ENCODE assay signal across 9 cellular contexts in genomic region chr5:179793470-179794139, GRCh38. TPM values are rescaled to one million over a fixed set of nuclear protein-coding genes. Genes with fewer than 3 reads are reported as not detected.
DNase-seq lines count a peak whose midpoint lies in the region; ATAC-seq and TF ChIP-seq lines count a peak whose summit lies in the region.
"Had no signal": no experiment of that assay in that cellular context is flagged by ENCODE, and none has a peak within 500 bp of the region (broad histone marks: within the 10 kb centered on the region; RNA-seq: fewer than 3 reads in every experiment).

Gene LTC4S, plus strand, starts transcription at chr5:179793986. Its CDS starts 95 bp downstream, at chr5:179794081.

- TF ChIP-seq POLR2A in right lobe of liver (IDR thresholded peaks at IDR 0.05): no peak

- H4K20me1 ChIP-seq in GM23248 (ENCODE audit: insufficient read depth): no peaks in the 10 kb centered on the region

- H3K27me3 ChIP-seq in GM23248 (replicated peaks; ENCODE audit: insufficient read depth): no peaks in the 10 kb centered on the region
- H3K27me3 ChIP-seq in right lobe of liver: no peaks in the 10 kb centered on the region
- H3K27me3 ChIP-seq in thoracic aorta (replicated peaks; ENCODE audit: insufficient read depth): no peaks in the 10 kb centered on the region

- H3K4me2 ChIP-seq in GM23248 (ENCODE audit: unreplicated experiment): peak within 1 kb of the TSS; percentile 32

- 14 to 20% methylated on average over 16 to 19 of the region's 19 CpGs for WGBS in GM23248 (ENCODE audit: low coverage in 1 of 2, low lambda C conversion rate in 2 of 2, missing lambda C conversion rate in 2 of 2), 2 experiments
- WGBS in right lobe of liver (ENCODE audit: insufficient coverage, low coverage, low lambda C conversion rate, missing lambda C conversion rate): 49% methylated on average over 4 of the region's 19 CpGs

- H3K79me2 ChIP-seq in GM23248 (ENCODE audit: insufficient read depth): no peaks in the 10 kb centered on the region

- H3K36me3 Mint-ChIP-seq in T-helper 2 cell treated with Interferon-gamma antibody and Interleukin-4, amounts not matched to agents 5 μg/mL and 100 μg/mL, for 36 hours (ENCODE audit: low read depth): peaks cover 12% of the 10 kb centered on the region
- H3K36me3 Mint-ChIP-seq in chondrocyte (ENCODE audit: low read depth): peaks cover 5% of the 10 kb centered on the region

- no peak within 1 kb of the TSS for H3K27ac Mint-ChIP-seq in T-helper 2 cell treated with Interferon-gamma antibody and Interleukin-4, amounts not matched to agents 5 μg/mL and 100 μg/mL, for 36 hours
- H3K27ac Mint-ChIP-seq in chondrocyte (ENCODE audit: unreplicated experiment): peak within 1 kb of the TSS; percentile 51

- H3K27ac ChIP-seq in GM23248 (no peak within 1 kb of the TSS), right lobe of liver (peak within 1 kb of the TSS in 2 of 3 donors; percentile 47 to 55), thoracic aorta (peak within 1 kb of the TSS; percentile 49 to 70)

- H3K4me1 ChIP-seq in GM23248 (ENCODE audit: insufficient read depth) (no peaks in the 10 kb centered on the region), right lobe of liver (peaks cover 0 to 18% (median 8%) of the 10 kb centered on the region in 4 donors), thoracic aorta (ENCODE audit: control insufficient read depth in 1 of 2, low read depth in 2 of 2) (peaks cover 27 to 40% of the 10 kb centered on the region in 2 donors)

- no peak for TF ChIP-seq CTCF in chondrocyte (IDR thresholded peaks at IDR 0.05)
- no peak for TF ChIP-seq CTCF in right lobe of liver (IDR thresholded peaks at IDR 0.05)
- no peak for TF ChIP-seq CTCF in thoracic aorta (IDR thresholded peaks at IDR 0.05)

- H3F3A ChIP-seq in GM23248 (ENCODE audit: insufficient read depth): peaks cover 5% of the 10 kb centered on the region

- H2AFZ ChIP-seq in GM23248: no peak within 1 kb of the TSS; the same call in 1 of the 2 replicates

- no peaks in the 10 kb centered on the region for H3K27me3 Mint-ChIP-seq in T-helper 2 cell treated with Interferon-gamma antibody and Interleukin-4, amounts not matched to agents 5 μg/mL and 100 μg/mL, for 36 hours (ENCODE audit: low read depth)
- H3K27me3 Mint-ChIP-seq in chondrocyte (ENCODE audit: low read depth): no peaks in the 10 kb centered on the region

- H3K4me3 ChIP-seq in GM23248 (no peak within 1 kb of the TSS), right lobe of liver (no peak within 1 kb of the TSS), thoracic aorta (peak within 1 kb of the TSS; percentile 88)

- H3K4me1 Mint-ChIP-seq in T-helper 2 cell treated with Interferon-gamma antibody and Interleukin-4, amounts not matched to agents 5 μg/mL and 100 μg/mL, for 36 hours (ENCODE audit: low read depth): peaks cover 10% of the 10 kb centered on the region
- H3K4me1 Mint-ChIP-seq in chondrocyte (ENCODE audit: low read depth): peaks cover 18% of the 10 kb centered on the region

- DNase-seq in GM23248 (peak; percentile 64), chondrocyte (ENCODE audit: low spot score) (no peak), right lobe of liver (peak; percentile 62 to 77 (median 74)), thoracic aorta (ENCODE audit: low spot score) (no peak), NCI-H2227 (lab: John Stamatoyannopoulos, UW; ENCODE audit: unreplicated experiment) (no peak), NCI-H748 (lab: John Stamatoyannopoulos, UW; ENCODE audit: unreplicated experiment) (no peak)
- DNase-seq in T-helper 2 cell treated with Interferon-gamma antibody and Interleukin-4, amounts not matched to agents 5 μg/mL and 100 μg/mL, for 36 hours (ENCODE audit: low spot score): no peak

- intact Hi-C loops in right lobe of liver (cut with DNase I): no loop called here

- H3K36me3 ChIP-seq in GM23248 (ENCODE audit: low read depth) (peaks cover 4% of the 10 kb centered on the region; the same call in 1 of the 2 replicates), right lobe of liver (peaks cover 0 to 16% (median 11%) of the 10 kb centered on the region in 4 donors), thoracic aorta (peaks cover 11% of the 10 kb centered on the region)

- no peaks in the 10 kb centered on the region for H3K9me3 Mint-ChIP-seq in T-helper 2 cell treated with Interferon-gamma antibody and Interleukin-4, amounts not matched to agents 5 μg/mL and 100 μg/mL, for 36 hours
- no peaks in the 10 kb centered on the region for H3K9me3 Mint-ChIP-seq in chondrocyte (ENCODE audit: low read depth)

- H3K9ac ChIP-seq in GM23248: no peak within 1 kb of the TSS

- H3K4me3 Mint-ChIP-seq in T-helper 2 cell treated with Interferon-gamma antibody and Interleukin-4, amounts not matched to agents 5 μg/mL and 100 μg/mL, for 36 hours: peak within 1 kb of the TSS; percentile 36
- peak within 1 kb of the TSS; percentile 57 for H3K4me3 Mint-ChIP-seq in chondrocyte (ENCODE audit: unreplicated experiment)

- in situ Hi-C loops in GM23248 (cut with MboI): no loop called here

- H3K9me3 ChIP-seq in GM23248 (ENCODE audit: low read depth) (no peaks in the 10 kb centered on the region), right lobe of liver (no peaks in the 10 kb centered on the region), thoracic aorta (no peaks in the 10 kb centered on the region)

- H3K9me2 ChIP-seq in GM23248 (ENCODE audit: insufficient read depth): no peaks in the 10 kb centered on the region

- peak; percentile 13 to 27 (median 18) for ATAC-seq in right lobe of liver
- ATAC-seq in thoracic aorta (ENCODE audit: insufficient number of reproducible peaks, low FRiP score, low read depth): peak; percentile 23
- no peak for ATAC-seq in HG03159 (IDR thresholded peaks at IDR 0.05; ENCODE audit: unreplicated experiment)

RNA-seq across cellular contexts. Expression of gene LTC4S, which starts in this region (rescaled TPM):
- 3.7 and 6.6 TPM in 2 replicates for total RNA-seq in GM23248 (2014; rRNA removed; shearing (Covaris generic))
- polyA plus RNA-seq in GM23248 (2016; fragmentation: Nextera tagmentation; extraction: Ambion mirVana): 1.6 and 2.0 TPM in 2 replicates
- total RNA-seq in chondrocyte: 1.2 to 1.7 TPM (median 1.3 TPM) in 3 replicates
- total RNA-seq in right lobe of liver: 1 to 10 TPM in 3 of 6 experiments, under 1 TPM in 2, not detected in 1; 0.73 to 1.7 (median 1.4) TPM
- 1 to 10 TPM; 4.9 to 6.6 TPM for total RNA-seq in thoracic aorta
- total RNA-seq: RPMI7951 had no signal

Comparison
In these comparisons a context has a peak if more than half of its experiments do, and no peak if none do; other contexts are left out.
1. DNase-seq: peak in GM23248 (single experiment) and right lobe of liver (3 of 3); none in T-helper 2 cell treated with Interferon-gamma antibody and Interleukin-4, amounts not matched to agents 5 μg/mL and 100 μg/mL, for 36 hours (single experiment), chondrocyte (single experiment), thoracic aorta (single experiment), NCI-H2227 (single experiment) and NCI-H748 (single experiment).